In genomic region chr17:76575570-76575969, GRCh38 we compare ENCODE assay signal across 28 cellular contexts. TPM values are rescaled to one million over a fixed set of nuclear protein-coding genes. Genes with fewer than 3 reads are reported as not detected.
"Had no signal": no experiment of that assay in that cellular context is flagged by ENCODE, and none has a peak within 500 bp of the region (broad histone marks: within the 10 kb centered on the region; RNA-seq: fewer than 3 reads in every experiment).

No MANE protein-coding gene starts in this region.

- H3K27ac ChIP-seq: KMS-11, SK-N-MC, VCaP had no signal

- H3K9me3 Mint-ChIP-seq: activated CD4-positive, alpha-beta memory T cell treated with anti-CD3 and anti-CD28 coated beads for 36 hours; activated CD4-positive, alpha-beta T cell treated with anti-CD3 and anti-CD28 coated beads, Interleukin-2, amount 10 ng/mL, durations not matched to agents 7 days and 5 days; activated naive CD4-positive, alpha-beta T cell treated with anti-CD3 and anti-CD28 coated beads for 36 hours; activated T-helper 17 cell treated with anti-CD3 and anti-CD28 coated beads, Interleukin-2, amount 50 U/mL, for 72 hours; brain; T-cell had no signal

- H3K36me3 Mint-ChIP-seq: activated CD4-positive, alpha-beta memory T cell treated with anti-CD3 and anti-CD28 coated beads for 36 hours; brain; T-cell had no signal

- H3K4me2 ChIP-seq: KMS-11 had no signal

- H3K4me3 Mint-ChIP-seq: activated CD4-positive, alpha-beta memory T cell treated with anti-CD3 and anti-CD28 coated beads for 36 hours; activated CD4-positive, alpha-beta T cell treated with anti-CD3 and anti-CD28 coated beads, Interleukin-2, amount 10 ng/mL, durations not matched to agents 7 days and 5 days; activated naive CD4-positive, alpha-beta T cell treated with anti-CD3 and anti-CD28 coated beads for 36 hours; activated naive CD8-positive, alpha-beta T cell; activated T-helper 17 cell treated with anti-CD3 and anti-CD28 coated beads, Interleukin-2, amount 50 U/mL, for 72 hours; brain; T-cell had no signal

- H3K27ac Mint-ChIP-seq: activated CD4-positive, alpha-beta T cell treated with anti-CD3 and anti-CD28 coated beads, Interleukin-2, amount 10 ng/mL, durations not matched to agents 7 days and 5 days; activated naive CD4-positive, alpha-beta T cell treated with anti-CD3 and anti-CD28 coated beads for 36 hours; activated naive CD8-positive, alpha-beta T cell; activated T-helper 17 cell treated with anti-CD3 and anti-CD28 coated beads, Interleukin-2, amount 50 U/mL, for 72 hours; T-cell had no signal

- H3K9ac ChIP-seq: KMS-11 had no signal

- DNase-seq: activated CD4-positive, alpha-beta memory T cell treated with anti-CD3 and anti-CD28 coated beads for 36 hours; activated CD4-positive, alpha-beta T cell treated with anti-CD3 and anti-CD28 coated beads, Interleukin-2, amount 10 ng/mL, durations not matched to agents 7 days and 5 days; activated CD4-positive, CD25-positive, alpha-beta regulatory T cell; activated CD8-positive, alpha-beta memory T cell treated with anti-CD3 and anti-CD28 coated beads for 24 hours; activated gamma-delta T cell; activated naive CD4-positive, alpha-beta T cell treated with anti-CD3 and anti-CD28 coated beads for 36 hours; activated T-cell treated with anti-CD3 and anti-CD28 coated beads, Interleukin-2, amount 50 U/mL, for 48 hours; amygdala; MM.1S; NCI-H1105; NCI-H1436; NCI-H187; NCI-H2081; NCI-H446; NCI-H524; PC-3; SIG-M5; T-cell; T-helper 2 cell; T1000 had no signal

- FAIRE-seq: astrocyte, RCC 7860 had no signal

- H3K4me3 ChIP-seq: SK-N-MC had no signal

- ATAC-seq: activated T-helper 17 cell treated with anti-CD3 and anti-CD28 coated beads, Interleukin-2, amount 50 U/mL, for 72 hours; PC-3; T-cell had no signal

- H3K27me3 Mint-ChIP-seq: activated CD4-positive, alpha-beta memory T cell treated with anti-CD3 and anti-CD28 coated beads for 36 hours; activated CD4-positive, alpha-beta T cell treated with anti-CD3 and anti-CD28 coated beads, Interleukin-2, amount 10 ng/mL, durations not matched to agents 7 days and 5 days; activated naive CD8-positive, alpha-beta T cell; activated T-helper 17 cell treated with anti-CD3 and anti-CD28 coated beads, Interleukin-2, amount 50 U/mL, for 72 hours; T-cell had no signal

- H3K4me1 Mint-ChIP-seq: activated T-helper 17 cell treated with anti-CD3 and anti-CD28 coated beads, Interleukin-2, amount 50 U/mL, for 72 hours; brain had no signal

RNA-seq across cellular contexts. Expression of gene ST6GALNAC2, which starts 10.1 kb away (rescaled TPM):
- total RNA-seq: activated CD4-positive, alpha-beta T cell treated with anti-CD3 and anti-CD28 coated beads, Interleukin-2, amount 10 ng/mL, durations not matched to agents 7 days and 5 days; activated naive CD4-positive, alpha-beta T cell treated with anti-CD3 and anti-CD28 coated beads for 36 hours had no signal

RNA-seq across cellular contexts. Expression of gene PRCD, which starts 35.7 kb away (rescaled TPM):
- total RNA-seq: activated CD4-positive, alpha-beta memory T cell treated with anti-CD3 and anti-CD28 coated beads for 36 hours; activated CD4-positive, alpha-beta T cell treated with anti-CD3 and anti-CD28 coated beads, Interleukin-2, amount 10 ng/mL, durations not matched to agents 7 days and 5 days; activated naive CD4-positive, alpha-beta T cell treated with anti-CD3 and anti-CD28 coated beads for 36 hours; activated T-helper 17 cell treated with anti-CD3 and anti-CD28 coated beads, Interleukin-2, amount 50 U/mL, for 72 hours had no signal

RNA-seq across cellular contexts. Expression of gene CYGB, which starts 38.1 kb away (rescaled TPM):
- total RNA-seq: activated CD4-positive, alpha-beta memory T cell treated with anti-CD3 and anti-CD28 coated beads for 36 hours; activated CD4-positive, alpha-beta T cell treated with anti-CD3 and anti-CD28 coated beads, Interleukin-2, amount 10 ng/mL, durations not matched to agents 7 days and 5 days; activated naive CD4-positive, alpha-beta T cell treated with anti-CD3 and anti-CD28 coated beads for 36 hours; activated T-helper 17 cell treated with anti-CD3 and anti-CD28 coated beads, Interleukin-2, amount 50 U/mL, for 72 hours had no signal
